ENCODE assay signal across 8 cellular contexts in the genomic region with DNA sequence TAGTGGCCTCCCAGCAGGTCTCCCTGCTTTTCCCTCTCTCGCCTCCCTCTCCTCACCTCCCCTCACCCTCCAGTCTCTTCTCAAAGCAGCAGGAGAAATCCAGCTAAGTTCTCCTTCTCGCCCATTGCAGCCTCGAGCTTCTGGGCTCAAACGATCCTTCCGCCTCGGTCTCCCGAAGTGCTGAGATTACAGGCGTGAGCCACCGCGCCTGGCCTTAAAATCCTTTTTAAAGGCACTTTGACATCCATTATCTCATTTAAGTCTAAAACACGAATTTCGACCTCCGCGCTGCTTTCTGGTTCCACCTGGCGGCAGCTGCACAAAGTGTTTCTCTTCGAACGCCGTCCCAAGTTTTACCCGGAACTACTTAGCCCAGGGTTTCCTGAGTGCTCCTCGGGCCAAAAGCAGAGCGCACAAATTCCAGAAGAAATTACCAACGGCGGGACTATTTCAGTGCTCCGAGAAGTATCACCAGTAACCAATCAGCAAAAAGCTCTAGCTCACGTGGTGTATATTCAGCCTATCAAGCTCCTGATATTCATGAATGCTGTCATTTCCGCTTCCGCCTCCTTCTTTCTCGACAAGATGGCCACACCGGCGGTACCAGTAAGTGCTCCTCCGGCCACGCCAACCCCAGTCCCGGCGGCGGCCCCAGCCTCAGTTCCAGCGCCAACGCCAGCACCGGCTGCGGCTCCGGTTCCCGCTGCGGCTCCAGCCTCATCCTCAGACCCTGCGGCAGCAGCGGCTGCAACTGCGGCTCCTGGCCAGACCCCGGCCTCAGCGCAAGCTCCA. TPM values are rescaled to one million over a fixed set of nuclear protein-coding genes. Genes with fewer than 3 reads are reported as not detected.
DNase-seq lines count a peak whose midpoint lies in the region; ATAC-seq, FAIRE-seq and TF ChIP-seq lines count a peak whose summit lies in the region.

Gene EIF3F, plus strand, starts transcription at position 570 of the 792 bp plus-strand sequence. Its CDS starts 16 bp downstream, at position 586.

- H3K4me3 ChIP-seq in right atrium auricular region (peak within 1 kb of the TSS; percentile 89 to 91), psoas muscle (peak within 1 kb of the TSS; percentile 76)

- peaks cover 17% of the 10 kb centered on the region for H3K36me3 ChIP-seq in right atrium auricular region
- peaks cover 0 to 19% of the 10 kb centered on the region in 2 donors for H3K36me3 ChIP-seq in psoas muscle (ENCODE audit: insufficient read depth in 1 of 2, low read depth in 1 of 2)

- H3K9me3 ChIP-seq in right atrium auricular region (no peaks in the 10 kb centered on the region), psoas muscle (no peaks in the 10 kb centered on the region)

- 0 to 1% (median 0%) methylated on average over 45 to 47 of the region's 47 CpGs for WGBS in psoas muscle, 3 donors

- intact Hi-C loops in psoas muscle (cut with DNase I) = loop anchor here (2.0 to 10.0 kb wide), 5 partner anchors 94 to 892 kb away; no protein-coding TSS in a partner anchor

- TF ChIP-seq CTCF in right atrium auricular region (IDR thresholded peaks at IDR 0.05) (peak; percentile 80 to 87), psoas muscle (IDR thresholded peaks at IDR 0.05) (peak; percentile 85)

- H3K27ac ChIP-seq in angular gyrus (ENCODE audit: low read depth, low read length) = peak within 1 kb of the TSS; percentile 81
- H3K27ac ChIP-seq in right atrium auricular region = peak within 1 kb of the TSS; percentile 69 to 79
- peak within 1 kb of the TSS; percentile 80 for H3K27ac ChIP-seq in psoas muscle

- no peak for FAIRE-seq in urothelium cell line (lab: Jason Lieb, UNC)

- ATAC-seq in GM18498 (IDR thresholded peaks at IDR 0.05; ENCODE audit: unreplicated experiment) (peak; percentile 94), HG02943 (IDR thresholded peaks at IDR 0.05; ENCODE audit: low read depth, unreplicated experiment) (peak; percentile 96), psoas muscle (peak; percentile 100)

- DNase-seq in NCI-H187 (lab: John Stamatoyannopoulos, UW) (peak; percentile 96), T-helper 2 cell (peak; percentile 50 to 99 (median 83)), right atrium auricular region (ENCODE audit: low spot score) (peak; percentile 98), psoas muscle (peak; percentile 84 to 91), urothelium cell line (ENCODE audit: low spot score) (peak; percentile 93)

- H3K4me1 ChIP-seq in right atrium auricular region (peaks cover 0 to 33% of the 10 kb centered on the region in 2 donors), psoas muscle (peaks cover 28% of the 10 kb centered on the region)

- H3K27me3 ChIP-seq in right atrium auricular region = no peaks in the 10 kb centered on the region
- H3K27me3 ChIP-seq in psoas muscle (ENCODE audit: insufficient read depth in 3 of 3, low read length in 2 of 3) = no peaks in the 10 kb centered on the region

RNA-seq across cellular contexts. Expression of gene EIF3F, which starts in this region (rescaled TPM):
- total RNA-seq in right atrium auricular region (100 to 1,000 TPM; 114 to 169 TPM), psoas muscle (100 to 1,000 TPM; 149 to 208 (median 202) TPM)
- 100 to 1,000 TPM; 388 to 539 (median 468) TPM for polyA plus RNA-seq in psoas muscle

Comparison
In these comparisons a context has a peak if more than half of its experiments do, and no peak if none do; other contexts are left out.
1. Peak in every context shown above with its lines: DNase-seq, ATAC-seq, H3K4me3 ChIP-seq and H3K27ac ChIP-seq.